In the genomic region with DNA sequence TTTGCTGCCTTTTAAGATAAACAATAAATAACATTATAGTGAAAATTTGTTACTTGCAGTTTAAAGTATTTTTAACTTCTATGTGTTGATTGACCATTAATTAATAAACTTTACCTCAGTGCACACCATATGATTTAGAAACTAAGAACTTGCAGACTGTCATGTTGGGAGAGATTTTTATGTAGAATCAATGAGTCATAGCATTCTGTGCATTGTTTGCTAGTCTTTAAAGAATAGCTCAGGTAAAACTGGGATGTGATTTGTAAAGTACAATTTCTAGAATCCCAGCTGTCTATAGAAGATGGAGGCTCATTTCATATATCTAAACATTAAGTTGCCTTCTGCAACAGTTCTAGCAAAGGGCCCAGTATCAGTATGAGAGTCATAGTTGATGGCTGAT, we compare ENCODE assay signal across 1 cellular context.
TF ChIP-seq lines count a peak whose summit lies in the region.

No MANE protein-coding gene starts in this region.

TF ChIP-seq in SK-N-SH treated with all-trans-retinoic acid at 6 μM for 48 hours, 23 proteins besides CTCF, POLR2A, EP300 and RAD21 (continued from another document):
- TF ChIP-seq, protein P1, sequence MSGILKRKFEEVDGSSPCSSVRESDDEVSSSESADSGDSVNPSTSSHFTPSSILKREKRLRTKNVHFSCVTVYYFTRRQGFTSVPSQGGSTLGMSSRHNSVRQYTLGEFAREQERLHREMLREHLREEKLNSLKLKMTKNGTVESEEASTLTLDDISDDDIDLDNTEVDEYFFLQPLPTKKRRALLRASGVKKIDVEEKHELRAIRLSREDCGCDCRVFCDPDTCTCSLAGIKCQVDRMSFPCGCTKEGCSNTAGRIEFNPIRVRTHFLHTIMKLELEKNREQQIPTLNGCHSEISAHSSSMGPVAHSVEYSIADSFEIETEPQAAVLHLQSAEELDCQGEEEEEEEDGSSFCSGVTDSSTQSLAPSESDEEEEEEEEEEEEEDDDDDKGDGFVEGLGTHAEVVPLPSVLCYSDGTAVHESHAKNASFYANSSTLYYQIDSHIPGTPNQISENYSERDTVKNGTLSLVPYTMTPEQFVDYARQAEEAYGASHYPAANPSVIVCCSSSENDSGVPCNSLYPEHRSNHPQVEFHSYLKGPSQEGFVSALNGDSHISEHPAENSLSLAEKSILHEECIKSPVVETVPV (CRISPR knock-in tag; IDR thresholded peaks at IDR 0.05) = no peak
- no peak for TF ChIP-seq GLIS3 (CRISPR knock-in tag; IDR thresholded peaks at IDR 0.05)
- no peak for TF ChIP-seq PPARA (CRISPR knock-in tag; IDR thresholded peaks at IDR 0.05; ENCODE audit: borderline replicate concordance)
- no peak for TF ChIP-seq ZNF8 (CRISPR knock-in tag; IDR thresholded peaks at IDR 0.05)
- no peak for TF ChIP-seq ZNF565 (CRISPR knock-in tag; conservative IDR thresholded peaks at IDR 0.05; ENCODE audit: low read depth)
- TF ChIP-seq SNAI2 (CRISPR knock-in tag; IDR thresholded peaks at IDR 0.05) = no peak
- TF ChIP-seq TOX (CRISPR knock-in tag; IDR thresholded peaks at IDR 0.05; ENCODE audit: borderline replicate concordance) = no peak
- TF ChIP-seq, protein P2, sequence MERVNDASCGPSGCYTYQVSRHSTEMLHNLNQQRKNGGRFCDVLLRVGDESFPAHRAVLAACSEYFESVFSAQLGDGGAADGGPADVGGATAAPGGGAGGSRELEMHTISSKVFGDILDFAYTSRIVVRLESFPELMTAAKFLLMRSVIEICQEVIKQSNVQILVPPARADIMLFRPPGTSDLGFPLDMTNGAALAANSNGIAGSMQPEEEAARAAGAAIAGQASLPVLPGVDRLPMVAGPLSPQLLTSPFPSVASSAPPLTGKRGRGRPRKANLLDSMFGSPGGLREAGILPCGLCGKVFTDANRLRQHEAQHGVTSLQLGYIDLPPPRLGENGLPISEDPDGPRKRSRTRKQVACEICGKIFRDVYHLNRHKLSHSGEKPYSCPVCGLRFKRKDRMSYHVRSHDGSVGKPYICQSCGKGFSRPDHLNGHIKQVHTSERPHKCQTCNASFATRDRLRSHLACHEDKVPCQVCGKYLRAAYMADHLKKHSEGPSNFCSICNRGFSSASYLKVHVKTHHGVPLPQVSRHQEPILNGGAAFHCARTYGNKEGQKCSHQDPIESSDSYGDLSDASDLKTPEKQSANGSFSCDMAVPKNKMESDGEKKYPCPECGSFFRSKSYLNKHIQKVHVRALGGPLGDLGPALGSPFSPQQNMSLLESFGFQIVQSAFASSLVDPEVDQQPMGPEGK (CRISPR knock-in tag; IDR thresholded peaks at IDR 0.05; ENCODE audit: borderline replicate concordance) = no peak
- no peak for TF ChIP-seq TCF4 (CRISPR knock-in tag; IDR thresholded peaks at IDR 0.05; ENCODE audit: borderline replicate concordance)
- TF ChIP-seq ISL1 (CRISPR knock-in tag; IDR thresholded peaks at IDR 0.05) = no peak
- TF ChIP-seq ZFP30 (CRISPR knock-in tag; IDR thresholded peaks at IDR 0.05) = no peak
- TF ChIP-seq ESRRG (CRISPR knock-in tag; IDR thresholded peaks at IDR 0.05) = no peak
- TF ChIP-seq CSDC2 (CRISPR knock-in tag; IDR thresholded peaks at IDR 0.05) = no peak
